Comparison of ENCODE assay signal across 8 cellular contexts in genomic region chr19:40284501-40285352, GRCh38. TPM values are rescaled to one million over a fixed set of nuclear protein-coding genes. Genes with fewer than 3 reads are reported as not detected.
A peak's percentile ranks its signal among the peaks of the same experiment; 100 is the strongest.
DNase-seq lines count a peak whose midpoint lies in the region; ATAC-seq and TF ChIP-seq lines count a peak whose summit lies in the region.

Gene AKT2 (minus strand): TSS chr19:40285345. CDS start chr19:40265267, 20,078 bp downstream.

- H3K4me1 ChIP-seq in stomach, result peaks cover 39 to 59% (median 54%) of the 10 kb centered on the region in 4 donors

- H3K27ac ChIP-seq in stomach, result peak within 1 kb of the TSS; percentile 94 to 97 (median 97)

- H3K36me3 ChIP-seq in stomach, result peaks cover 0 to 12% (median 4%) of the 10 kb centered on the region in 4 donors

- peak within 1 kb of the TSS; percentile 94 to 99 (median 96) for H3K4me3 ChIP-seq in stomach

- no peak for TF ChIP-seq CTCF in neural crest cell (conservative IDR thresholded peaks at IDR 0.05)
- TF ChIP-seq CTCF in stomach (IDR thresholded peaks at IDR 0.05), result no peak

- in situ Hi-C loops in ACHN (cut with HindIII; ENCODE audit: low pct_ligation_motif_present, low pct_unique_long_range_greater_than_20kb, low sequenced_read_pairs), result no loop called here

- H3K4me3 Mint-ChIP-seq in activated T-cell treated with anti-CD3 and anti-CD28 coated beads, Interleukin-2, amount 50 U/mL, for 72 hours, result peak within 1 kb of the TSS; percentile 86 to 98
- H3K4me3 Mint-ChIP-seq in neural crest cell, result peak within 1 kb of the TSS; percentile 95

- TF ChIP-seq EP300 in stomach (IDR thresholded peaks at IDR 0.05), result no peak

- no peaks in the 10 kb centered on the region for H3K9me3 Mint-ChIP-seq in activated T-cell treated with anti-CD3 and anti-CD28 coated beads, Interleukin-2, amount 50 U/mL, for 72 hours
- no peaks in the 10 kb centered on the region for H3K9me3 Mint-ChIP-seq in neural crest cell

- H3K27me3 ChIP-seq in stomach, result no peaks in the 10 kb centered on the region

- peak; percentile 49 for DNase-seq in ACHN
- DNase-seq in OCI-M2 (lab: John Stamatoyannopoulos, UW; ENCODE audit: unreplicated experiment), result peak; percentile 89
- peak; percentile 84 to 85 for DNase-seq in activated T-cell treated with anti-CD3 and anti-CD28 coated beads, Interleukin-2, amount 50 U/mL, for 72 hours
- DNase-seq in fibroblast of peridontal ligament (ENCODE audit: extremely low read depth), result peak; percentile 53
- peak; percentile 81 for DNase-seq in neural crest cell (ENCODE audit: low read depth, low spot score)
- no peak for DNase-seq in stomach

- peak within 1 kb of the TSS; percentile 95 for H3K27ac Mint-ChIP-seq in activated T-cell treated with anti-CD3 and anti-CD28 coated beads, Interleukin-2, amount 50 U/mL, for 72 hours
- H3K27ac Mint-ChIP-seq in neural crest cell (ENCODE audit: unreplicated experiment), result peak within 1 kb of the TSS; percentile 99

- peaks cover 52% of the 10 kb centered on the region for H3K4me1 Mint-ChIP-seq in activated T-cell treated with anti-CD3 and anti-CD28 coated beads, Interleukin-2, amount 50 U/mL, for 72 hours (ENCODE audit: low read depth)
- peaks cover 39% of the 10 kb centered on the region for H3K4me1 Mint-ChIP-seq in neural crest cell

- H3K36me3 Mint-ChIP-seq in activated T-cell treated with anti-CD3 and anti-CD28 coated beads, Interleukin-2, amount 50 U/mL, for 72 hours (ENCODE audit: insufficient read depth in 2 of 2), result peaks cover 3% of the 10 kb centered on the region in 2 donors
- no peaks in the 10 kb centered on the region for H3K36me3 Mint-ChIP-seq in neural crest cell (ENCODE audit: low read depth)

- intact Hi-C loops in stomach (cut with DNase I; ENCODE audit: low total_unique reads), result no loop called here

- 0 to 1% (median 1%) methylated on average over 22 to 84 of the region's 84 CpGs for WGBS in stomach, 5 donors

- H3K9me3 ChIP-seq in stomach, result no peaks in the 10 kb centered on the region

- ATAC-seq in GM18909 (IDR thresholded peaks at IDR 0.05; ENCODE audit: poor library complexity, unreplicated experiment) (peak; percentile 31), HG03135 (IDR thresholded peaks at IDR 0.05; ENCODE audit: unreplicated experiment) (peak; percentile 25)
- ATAC-seq in activated T-cell treated with anti-CD3 and anti-CD28 coated beads, Interleukin-2, amount 50 U/mL, for 72 hours (replicated peaks in 1 of 2), result peak; percentile 60 to 64

- no peak for TF ChIP-seq POLR2A in stomach (IDR thresholded peaks at IDR 0.05)

- H3K27me3 Mint-ChIP-seq in activated T-cell treated with anti-CD3 and anti-CD28 coated beads, Interleukin-2, amount 50 U/mL, for 72 hours (ENCODE audit: low read depth), result no peaks in the 10 kb centered on the region
- H3K27me3 Mint-ChIP-seq in neural crest cell (ENCODE audit: low read depth), result no peaks in the 10 kb centered on the region

RNA-seq across cellular contexts. Expression of gene AKT2, which starts in this region (rescaled TPM):
- 100 to 1,000 TPM; 190 to 197 TPM for total RNA-seq in activated T-cell treated with anti-CD3 and anti-CD28 coated beads, Interleukin-2, amount 50 U/mL, for 72 hours
- total RNA-seq in neural crest cell, result 147 and 150 TPM in 2 replicates
- 100 to 1,000 TPM in 3 of 5 donors, 10 to 100 TPM in 2; 71.8 to 227 (median 104) TPM for total RNA-seq in stomach
- 10 to 100 TPM; 26.0 to 42.5 (median 37.6) TPM for polyA plus RNA-seq in stomach
